Comparison of ENCODE assay signal across 10 cellular contexts in genomic region chr14:61547186-61548121, GRCh38.
DNase-seq lines count a peak whose midpoint lies in the region; ATAC-seq, FAIRE-seq and TF ChIP-seq lines count a peak whose summit lies in the region.
"Had no signal": no experiment of that assay in that cellular context is flagged by ENCODE, and none has a peak within 500 bp of the region (broad histone marks: within the 10 kb centered on the region; RNA-seq: fewer than 3 reads in every experiment).

No MANE protein-coding gene starts in this region.

- TF ChIP-seq CTCF in endothelial cell of umbilical vein (IDR thresholded peaks at IDR 0.05; ENCODE audit: extremely low read depth in 1 of 2, insufficient read depth in 1 of 2, low read depth in 1 of 2, low read length in 2 of 2) (no peak), psoas muscle (IDR thresholded peaks at IDR 0.05) (no peak)

- intact Hi-C loops in endothelial cell of umbilical vein (cut with micrococcal nuclease) = no loop called here
- intact Hi-C loops in psoas muscle (cut with DNase I) = no loop called here

- H3K4me2 ChIP-seq in endothelial cell of umbilical vein (ENCODE audit: insufficient read depth, low read length) = no peak overlapping the region

- POLR2A ChIA-PET in endothelial cell of umbilical vein (lab: Charles Lee) = interaction anchor here (0.6 kb wide), 1 partner anchor 204 kb away, joined by 4 read pairs; no protein-coding TSS in a partner anchor

- BruUV-seq in endothelial cell of umbilical vein (replicated peaks; lab: Mats Ljungman, UMichigan) = no TSS peak

- H4K20me1 ChIP-seq in endothelial cell of umbilical vein (replicated peaks; ENCODE audit: control insufficient read depth, extremely low read depth, insufficient read depth, low read length) = no peaks in the 10 kb centered on the region

- dilution Hi-C loops in endothelial cell of umbilical vein (cut with MboI; ENCODE audit: extremely low pct_ligation_motif_present, low sequenced_read_pairs) = no loop called here

- H2AFZ ChIP-seq in endothelial cell of umbilical vein (ENCODE audit: low read depth, low read length) = no peak overlapping the region

- H3K9ac ChIP-seq in endothelial cell of umbilical vein (replicated peaks; ENCODE audit: extremely low read depth, insufficient read depth, low read length) = no peak overlapping the region

- H3K36me3 ChIP-seq in endothelial cell of umbilical vein (ENCODE audit: control insufficient read depth in 2 of 2, extremely low read depth in 1 of 2, insufficient read depth in 2 of 2, low read length in 2 of 2) (peaks cover 13 to 30% of the 10 kb centered on the region in 2 experiments), psoas muscle (ENCODE audit: insufficient read depth in 1 of 2, low read depth in 1 of 2) (peaks cover 0 to 9% of the 10 kb centered on the region in 2 donors)

- DNase-seq in EH (ENCODE audit: low read depth) = peak; percentile 91
- DNase-seq in RCC 7860 (ENCODE audit: low spot score) = peak; percentile 88
- peak; percentile 60 for DNase-seq in endothelial cell of umbilical vein (ENCODE audit: low read depth, low spot score)
- no peak for DNase-seq in psoas muscle
- no peak for DNase-seq in cerebellar nuclear complex (lab: John Stamatoyannopoulos, UW)
- no peak for DNase-seq in COR-L47 (lab: John Stamatoyannopoulos, UW)
- DNase-seq: cortex of kidney, NCI-H1105 had no signal

- CTCF ChIA-PET in endothelial cell of umbilical vein (lab: Charles Lee) = interaction anchor here (0.7 to 2.0 kb wide), 9 partner anchors 8 to 290 kb away, joined by 3 to 9 read pairs (median 3); no protein-coding TSS in a partner anchor

- H3K9me1 ChIP-seq in endothelial cell of umbilical vein (replicated peaks; ENCODE audit: control insufficient read depth, extremely low read depth, insufficient read depth, low read length) = no peaks in the 10 kb centered on the region

- H3K4me1 ChIP-seq in endothelial cell of umbilical vein (ENCODE audit: control insufficient read depth, extremely low read depth, insufficient read depth, low read length) (no peaks in the 10 kb centered on the region), psoas muscle (peaks cover 28% of the 10 kb centered on the region)

- H3K4me3 ChIP-seq in endothelial cell of umbilical vein (replicated peaks in 1 of 3; ENCODE audit: insufficient read depth in 1 of 3, low read depth in 1 of 3, low read length in 3 of 3) = no peak overlapping the region
- no peak overlapping the region for H3K4me3 ChIP-seq in psoas muscle

- H3K9me3 ChIP-seq in endothelial cell of umbilical vein (replicated peaks; ENCODE audit: control insufficient read depth, insufficient read depth, low read length) (no peaks in the 10 kb centered on the region), psoas muscle (no peaks in the 10 kb centered on the region)

- no peak for TF ChIP-seq POLR2A in endothelial cell of umbilical vein (IDR thresholded peaks at IDR 0.05; ENCODE audit: low read depth, low read length)

- no peaks in the 10 kb centered on the region for H3K79me2 ChIP-seq in endothelial cell of umbilical vein (ENCODE audit: control insufficient read depth, insufficient read depth, low read length)

- ATAC-seq in psoas muscle (peak; percentile 54 to 87 (median 80)), HG03378 (IDR thresholded peaks at IDR 0.05; ENCODE audit: unreplicated experiment) (no peak), HG03025 (IDR thresholded peaks at IDR 0.05; ENCODE audit: low FRiP score, unreplicated experiment) (no peak)

- FAIRE-seq in RCC 7860 (lab: Jason Lieb, UNC) (peak; percentile 82), endothelial cell of umbilical vein (lab: Jason Lieb, UNC) (peak; percentile 15)

- WGBS in psoas muscle, 3 donors = 64 to 70% (median 67%) methylated on average over 15 of the region's 15 CpGs

- H3K27me3 ChIP-seq in endothelial cell of umbilical vein (ENCODE audit: control insufficient read depth in 2 of 2, insufficient read depth in 2 of 2, low read length in 2 of 2) (no peaks in the 10 kb centered on the region), psoas muscle (ENCODE audit: insufficient read depth in 3 of 3, low read length in 2 of 3) (no peaks in the 10 kb centered on the region)

- H3K27ac ChIP-seq in endothelial cell of umbilical vein (ENCODE audit: insufficient read depth, low read depth, low read length) (no peak overlapping the region), psoas muscle (peak overlapping the region; percentile 70)

TF ChIP-seq in endothelial cell of umbilical vein, 7 proteins besides CTCF, POLR2A, EP300 and RAD21:
- TF ChIP-seq MYC (IDR thresholded peaks at IDR 0.05; ENCODE audit: low read depth, low read length) (no peak), JUN (IDR thresholded peaks at IDR 0.05; ENCODE audit: borderline replicate concordance, insufficient read depth, insufficient read length, low read depth) (no peak)

Comparison
In these comparisons a context has a peak if more than half of its experiments do, and no peak if none do; other contexts are left out.
1. DNase-seq: peak in EH (single experiment), RCC 7860 (single experiment) and endothelial cell of umbilical vein (single experiment); none in psoas muscle (0 of 2), cerebellar nuclear complex (0 of 2) and COR-L47 (single experiment).
2. ATAC-seq: peak in psoas muscle (4 of 4); none in HG03378 (single experiment) and HG03025 (single experiment).